ENCODE assay signal across 27 cellular contexts in genomic region chr3:25306066-25306465, GRCh38.
"Had no signal": no experiment of that assay in that cellular context is flagged by ENCODE, and none has a peak within 500 bp of the region (broad histone marks: within the 10 kb centered on the region; RNA-seq: fewer than 3 reads in every experiment).

No MANE protein-coding gene starts in this region.

- H3K4me3 ChIP-seq: K562, SK-N-MC had no signal

- DNase-seq: activated B cell treated with CpG ODN at 0.5 μM for 24 hours; activated CD4-positive, alpha-beta memory T cell treated with anti-CD3 and anti-CD28 coated beads, Interleukin-2, amount 10 ng/mL, durations not matched to agents 7 days and 5 days; activated CD4-positive, alpha-beta T cell treated with anti-CD3 and anti-CD28 coated beads for 1 hour; activated CD4-positive, alpha-beta T cell treated with anti-CD3 and anti-CD28 coated beads, Interleukin-2, amount 10 ng/mL, durations not matched to agents 7 days and 5 days; activated gamma-delta T cell; activated naive CD4-positive, alpha-beta T cell treated with anti-CD3 and anti-CD28 coated beads, Interleukin-2, amount 10 ng/mL, durations not matched to agents 7 days and 5 days; activated naive CD8-positive, alpha-beta T cell treated with anti-CD3 and anti-CD28 coated beads for 36 hours; activated T-cell treated with anti-CD3 and anti-CD28 coated beads for 4 hours; activated T-cell treated with anti-CD3 and anti-CD28 coated beads, Interleukin-2, amount 50 U/mL, for 48 hours; anterior cingulate cortex; cerebellar nuclear complex; Karpas-422; MM.1S; NCI-H1417; NCI-H1930; NCI-H2107; NCI-H2171 treated with DMSO at 0.1 percent for 48 hours; NCI-H226; NCI-H526; NCI-H82; T-cell; T-helper 2 cell; T1000 had no signal

- H3K27ac Mint-ChIP-seq: activated B cell treated with CpG ODN at 0.5 μM for 24 hours; activated CD4-positive, alpha-beta memory T cell treated with anti-CD3 and anti-CD28 coated beads, Interleukin-2, amount 10 ng/mL, durations not matched to agents 7 days and 5 days; activated CD4-positive, alpha-beta T cell treated with anti-CD3 and anti-CD28 coated beads, Interleukin-2, amount 10 ng/mL, durations not matched to agents 7 days and 5 days; activated naive CD4-positive, alpha-beta T cell treated with anti-CD3 and anti-CD28 coated beads, Interleukin-2, amount 10 ng/mL, durations not matched to agents 7 days and 5 days; activated naive CD8-positive, alpha-beta T cell treated with anti-CD3 and anti-CD28 coated beads for 36 hours; activated T-helper 17 cell treated with anti-CD3 and anti-CD28 coated beads, Interleukin-2, amount 50 U/mL, for 72 hours; T-cell had no signal

- H3K36me3 Mint-ChIP-seq: activated naive CD4-positive, alpha-beta T cell treated with anti-CD3 and anti-CD28 coated beads, Interleukin-2, amount 10 ng/mL, durations not matched to agents 7 days and 5 days; activated naive CD8-positive, alpha-beta T cell treated with anti-CD3 and anti-CD28 coated beads for 36 hours; T-cell had no signal

- ATAC-seq: activated T-helper 17 cell treated with anti-CD3 and anti-CD28 coated beads, Interleukin-2, amount 50 U/mL, for 72 hours; K562; Right ventricle myocardium inferior; T-cell had no signal

- H3K27me3 Mint-ChIP-seq: activated B cell treated with CpG ODN at 0.5 μM for 24 hours; activated CD4-positive, alpha-beta memory T cell treated with anti-CD3 and anti-CD28 coated beads, Interleukin-2, amount 10 ng/mL, durations not matched to agents 7 days and 5 days; activated CD4-positive, alpha-beta T cell treated with anti-CD3 and anti-CD28 coated beads, Interleukin-2, amount 10 ng/mL, durations not matched to agents 7 days and 5 days; activated naive CD4-positive, alpha-beta T cell treated with anti-CD3 and anti-CD28 coated beads, Interleukin-2, amount 10 ng/mL, durations not matched to agents 7 days and 5 days; activated naive CD8-positive, alpha-beta T cell treated with anti-CD3 and anti-CD28 coated beads for 36 hours; activated T-helper 17 cell treated with anti-CD3 and anti-CD28 coated beads, Interleukin-2, amount 50 U/mL, for 72 hours; T-cell had no signal

- H3K4me1 Mint-ChIP-seq: activated B cell treated with CpG ODN at 0.5 μM for 24 hours; activated CD4-positive, alpha-beta memory T cell treated with anti-CD3 and anti-CD28 coated beads, Interleukin-2, amount 10 ng/mL, durations not matched to agents 7 days and 5 days; activated CD4-positive, alpha-beta T cell treated with anti-CD3 and anti-CD28 coated beads, Interleukin-2, amount 10 ng/mL, durations not matched to agents 7 days and 5 days; activated naive CD4-positive, alpha-beta T cell treated with anti-CD3 and anti-CD28 coated beads, Interleukin-2, amount 10 ng/mL, durations not matched to agents 7 days and 5 days; activated naive CD8-positive, alpha-beta T cell treated with anti-CD3 and anti-CD28 coated beads for 36 hours; activated T-helper 17 cell treated with anti-CD3 and anti-CD28 coated beads, Interleukin-2, amount 50 U/mL, for 72 hours; T-cell had no signal

- H3K4me3 Mint-ChIP-seq: activated B cell treated with CpG ODN at 0.5 μM for 24 hours; activated CD4-positive, alpha-beta memory T cell treated with anti-CD3 and anti-CD28 coated beads, Interleukin-2, amount 10 ng/mL, durations not matched to agents 7 days and 5 days; activated CD4-positive, alpha-beta T cell treated with anti-CD3 and anti-CD28 coated beads, Interleukin-2, amount 10 ng/mL, durations not matched to agents 7 days and 5 days; activated naive CD4-positive, alpha-beta T cell treated with anti-CD3 and anti-CD28 coated beads, Interleukin-2, amount 10 ng/mL, durations not matched to agents 7 days and 5 days; activated naive CD8-positive, alpha-beta T cell treated with anti-CD3 and anti-CD28 coated beads for 36 hours; activated T-helper 17 cell treated with anti-CD3 and anti-CD28 coated beads, Interleukin-2, amount 50 U/mL, for 72 hours; T-cell had no signal

- H3K9me3 Mint-ChIP-seq: activated B cell treated with CpG ODN at 0.5 μM for 24 hours; activated naive CD8-positive, alpha-beta T cell treated with anti-CD3 and anti-CD28 coated beads for 36 hours had no signal
